Comparison of ENCODE assay signal across 1 cellular context in genomic region chr17:67244621-67245072, GRCh38.
TF ChIP-seq lines count a peak whose summit lies in the region.

No MANE protein-coding gene starts in this region.

TF ChIP-seq in IMR-90, 13 proteins besides CTCF, POLR2A, EP300 and RAD21:
- TF ChIP-seq FOS (IDR thresholded peaks at IDR 0.05; ENCODE audit: low read depth, low read length) = no peak
- peak; percentile 33; the same call in 1 of the 2 replicates for TF ChIP-seq BHLHE40 (IDR thresholded peaks at IDR 0.05; ENCODE audit: low read depth, low read length)
